1 cellular context compared by ENCODE assay signal in genomic region chr6:135372758-135373157, GRCh38.
TF ChIP-seq lines count a peak whose summit lies in the region.

No MANE protein-coding gene starts in this region.

TF ChIP-seq in WTC11, 78 proteins besides CTCF, POLR2A, EP300 and RAD21 (continued from another document):
- TF ChIP-seq ZNF425 (CRISPR knock-in tag; conservative IDR thresholded peaks at IDR 0.05) (no peak), NR1H2 (CRISPR knock-in tag; IDR thresholded peaks at IDR 0.05) (no peak), ARID4B (CRISPR knock-in tag; IDR thresholded peaks at IDR 0.05; ENCODE audit: borderline replicate concordance) (no peak), ZNF121 (CRISPR knock-in tag; IDR thresholded peaks at IDR 0.05) (no peak), ATF3 (CRISPR knock-in tag; conservative IDR thresholded peaks at IDR 0.05) (no peak), GABPB1 (CRISPR knock-in tag; IDR thresholded peaks at IDR 0.05) (no peak), ZMAT4 (CRISPR knock-in tag; IDR thresholded peaks at IDR 0.05) (no peak), TCF7 (CRISPR knock-in tag; IDR thresholded peaks at IDR 0.05; ENCODE audit: low read depth) (no peak), ETV6 (CRISPR knock-in tag; IDR thresholded peaks at IDR 0.05) (no peak)
